Comparison of ENCODE assay signal across 9 cellular contexts in genomic region chr1:38474738-38475623, GRCh38.
A peak's percentile ranks its signal among the peaks of the same experiment; 100 is the strongest.
DNase-seq lines count a peak whose midpoint lies in the region; ATAC-seq and TF ChIP-seq lines count a peak whose summit lies in the region.
"Had no signal": no experiment of that assay in that cellular context is flagged by ENCODE, and none has a peak within 500 bp of the region (broad histone marks: within the 10 kb centered on the region; RNA-seq: fewer than 3 reads in every experiment).

No MANE protein-coding gene starts in this region.

- no peak overlapping the region for H3K4me3 ChIP-seq in CD8-positive, alpha-beta T cell (ENCODE audit: low read depth, low read length)

- intact Hi-C loops in CD8-positive, alpha-beta T cell (cut with DNase I, micrococcal nuclease) = no loop called here

- no peaks in the 10 kb centered on the region for H3K36me3 ChIP-seq in CD8-positive, alpha-beta T cell (ENCODE audit: insufficient read depth, low read length)

- DNase-seq in CD8-positive, alpha-beta T cell = no peak
- DNase-seq in germinal center (ENCODE audit: low spot score) = peak; percentile 85
- no peak for DNase-seq in SIG-M5 treated with dmso at 0.1 percent for 504 hours (lab: John Stamatoyannopoulos, UW; ENCODE audit: unreplicated experiment)
- no peak for DNase-seq in midbrain (lab: John Stamatoyannopoulos, UW)
- no peak for DNase-seq in activated effector memory CD4-positive, alpha-beta T cell treated with Interleukin-2 at 50 U/mL for 16 hours
- no peak for DNase-seq in NCI-H187 (lab: John Stamatoyannopoulos, UW)
- DNase-seq: T1000 had no signal

- peak overlapping the region; percentile 56 for H3K4me3 Mint-ChIP-seq in CD8-positive, alpha-beta T cell

- ATAC-seq in CD8-positive, alpha-beta T cell = no peak
- ATAC-seq in GM19395 (IDR thresholded peaks at IDR 0.05; ENCODE audit: unreplicated experiment) (peak; percentile 91), HG03196 (IDR thresholded peaks at IDR 0.05; ENCODE audit: unreplicated experiment) (peak; percentile 84)

- H3K27ac ChIP-seq in CD8-positive, alpha-beta T cell (ENCODE audit: low read depth, low read length) = no peak overlapping the region

- no peaks in the 10 kb centered on the region for H3K4me1 ChIP-seq in CD8-positive, alpha-beta T cell (ENCODE audit: insufficient read depth, low read length)

- H3K36me3 Mint-ChIP-seq in CD8-positive, alpha-beta T cell = no peaks in the 10 kb centered on the region

- H3K27ac Mint-ChIP-seq in CD8-positive, alpha-beta T cell = no peak overlapping the region

- TF ChIP-seq CTCF in CD8-positive, alpha-beta T cell (IDR thresholded peaks at IDR 0.05) = no peak

- H3K27me3 ChIP-seq in CD8-positive, alpha-beta T cell (ENCODE audit: insufficient read depth, low read length) = peaks cover 3% of the 10 kb centered on the region

- peaks cover 11% of the 10 kb centered on the region for H3K9me3 Mint-ChIP-seq in CD8-positive, alpha-beta T cell

- CTCF ChIA-PET in CD8-positive, alpha-beta T cell (lab: Charles Lee) = interaction anchor here (1.0 kb wide), 1 partner anchor 344 kb away, joined by 3 read pairs; no protein-coding TSS in a partner anchor

- H3K9me3 ChIP-seq in CD8-positive, alpha-beta T cell (ENCODE audit: low read length) = peaks cover 5% of the 10 kb centered on the region

- H3K4me1 Mint-ChIP-seq in CD8-positive, alpha-beta T cell (ENCODE audit: low read depth) = peaks cover 13% of the 10 kb centered on the region

- peaks cover 53% of the 10 kb centered on the region for H3K27me3 Mint-ChIP-seq in CD8-positive, alpha-beta T cell (ENCODE audit: low read depth)

- POLR2A ChIA-PET in CD8-positive, alpha-beta T cell (lab: Charles Lee) = no interaction called here
